2 cellular contexts compared by ENCODE assay signal in the genomic region with DNA sequence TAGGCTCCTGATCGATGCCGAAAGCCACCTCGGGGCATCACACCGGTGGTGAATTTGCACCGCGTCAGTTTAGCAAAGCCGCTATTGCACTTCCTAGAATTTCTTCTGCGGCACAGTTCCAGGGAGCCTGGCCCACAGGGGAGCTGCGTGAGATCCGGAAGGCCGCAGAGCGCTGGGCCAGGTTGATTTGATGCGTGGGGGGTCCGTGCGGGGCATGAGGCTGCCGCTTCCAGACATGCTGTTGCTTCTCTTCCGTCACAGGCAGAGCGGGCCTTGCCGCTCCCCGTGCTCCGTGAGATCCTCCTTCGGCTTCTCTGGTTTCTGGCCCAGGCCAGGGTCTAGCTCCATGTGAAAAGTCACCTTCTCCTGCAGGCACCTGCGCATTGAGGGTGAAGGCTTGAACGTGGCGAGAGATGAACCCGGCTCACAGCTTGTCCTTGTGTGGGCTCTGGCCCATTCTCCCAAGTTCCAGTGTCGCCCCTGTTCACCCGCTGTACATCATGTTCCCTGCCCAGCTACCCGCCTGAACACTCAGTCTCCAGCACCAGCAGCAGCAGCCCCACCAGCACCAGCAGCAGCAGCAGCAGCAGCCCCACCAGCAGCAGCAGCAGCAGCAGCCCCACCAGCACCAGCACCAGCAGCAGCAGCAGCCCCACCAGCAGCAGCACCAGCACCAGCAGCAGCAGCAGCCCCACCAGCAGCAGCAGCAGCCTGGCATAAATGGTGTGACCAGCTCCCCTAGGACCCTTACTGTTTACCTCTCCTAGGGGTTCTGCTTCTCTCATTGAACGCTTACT.
TF ChIP-seq lines count a peak whose summit lies in the region.

No MANE protein-coding gene starts in this region.

TF ChIP-seq in IMR-90, 13 proteins besides CTCF, POLR2A, EP300 and RAD21:
- TF ChIP-seq RCOR1 (IDR thresholded peaks at IDR 0.05; ENCODE audit: insufficient replicate concordance, low read length) (no peak), FOS (IDR thresholded peaks at IDR 0.05; ENCODE audit: low read depth, low read length) (no peak), BHLHE40 (IDR thresholded peaks at IDR 0.05; ENCODE audit: low read depth, low read length) (no peak), MXI1 (IDR thresholded peaks at IDR 0.05; ENCODE audit: borderline replicate concordance, low read depth, low read length) (no peak), SMC3 (IDR thresholded peaks at IDR 0.05; ENCODE audit: low read depth, low read length) (no peak), CEBPB (IDR thresholded peaks at IDR 0.05; ENCODE audit: low read depth, low read length) (no peak), RFX5 (IDR thresholded peaks at IDR 0.05; ENCODE audit: low read depth, low read length) (no peak), MAZ (IDR thresholded peaks at IDR 0.05; ENCODE audit: borderline replicate concordance, low read depth, low read length) (no peak), MAFK (IDR thresholded peaks at IDR 0.05; ENCODE audit: low read depth, low read length) (no peak)
- TF ChIP-seq, protein P1, sequence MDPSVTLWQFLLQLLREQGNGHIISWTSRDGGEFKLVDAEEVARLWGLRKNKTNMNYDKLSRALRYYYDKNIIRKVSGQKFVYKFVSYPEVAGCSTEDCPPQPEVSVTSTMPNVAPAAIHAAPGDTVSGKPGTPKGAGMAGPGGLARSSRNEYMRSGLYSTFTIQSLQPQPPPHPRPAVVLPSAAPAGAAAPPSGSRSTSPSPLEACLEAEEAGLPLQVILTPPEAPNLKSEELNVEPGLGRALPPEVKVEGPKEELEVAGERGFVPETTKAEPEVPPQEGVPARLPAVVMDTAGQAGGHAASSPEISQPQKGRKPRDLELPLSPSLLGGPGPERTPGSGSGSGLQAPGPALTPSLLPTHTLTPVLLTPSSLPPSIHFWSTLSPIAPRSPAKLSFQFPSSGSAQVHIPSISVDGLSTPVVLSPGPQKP (IDR thresholded peaks at IDR 0.05; ENCODE audit: borderline replicate concordance, low read depth, low read length): no peak
- TF ChIP-seq, protein P2, sequence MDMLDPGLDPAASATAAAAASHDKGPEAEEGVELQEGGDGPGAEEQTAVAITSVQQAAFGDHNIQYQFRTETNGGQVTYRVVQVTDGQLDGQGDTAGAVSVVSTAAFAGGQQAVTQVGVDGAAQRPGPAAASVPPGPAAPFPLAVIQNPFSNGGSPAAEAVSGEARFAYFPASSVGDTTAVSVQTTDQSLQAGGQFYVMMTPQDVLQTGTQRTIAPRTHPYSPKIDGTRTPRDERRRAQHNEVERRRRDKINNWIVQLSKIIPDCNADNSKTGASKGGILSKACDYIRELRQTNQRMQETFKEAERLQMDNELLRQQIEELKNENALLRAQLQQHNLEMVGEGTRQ (IDR thresholded peaks at IDR 0.05; ENCODE audit: low read depth, low read length): no peak

TF ChIP-seq in HepG2, 621 proteins besides CTCF, POLR2A, EP300 and RAD21:
- peak; percentile 37; the same call in 1 of the 2 replicates for TF ChIP-seq ZNF263 (CRISPR knock-in tag; IDR thresholded peaks at IDR 0.05)
- no peak for TF ChIP-seq SALL2 (CRISPR knock-in tag; IDR thresholded peaks at IDR 0.05)
TF ChIP-seq in HepG2: peak in this region for 1.
